Comparison of ENCODE assay signal across 27 cellular contexts in genomic region chr13:40927929-40928328, GRCh38.
"Had no signal": no experiment of that assay in that cellular context is flagged by ENCODE, and none has a peak within 500 bp of the region (broad histone marks: within the 10 kb centered on the region; RNA-seq: fewer than 3 reads in every experiment).

No MANE protein-coding gene starts in this region.

- H3K4me1 Mint-ChIP-seq: neural progenitor cell had no signal

- H3K36me3 Mint-ChIP-seq: type B pancreatic cell had no signal

- H3K9me3 ChIP-seq: esophagus squamous epithelium, left lung, lower lobe of right lung, psoas muscle, right atrium auricular region, uterus had no signal

- ATAC-seq: activated T-cell treated with anti-CD3 and anti-CD28 coated beads, Interleukin-2, amount 50 U/mL, for 4 hours; left lung; lower lobe of right lung; psoas muscle had no signal

- DNase-seq: activated CD4-positive, alpha-beta T cell treated with anti-CD3 and anti-CD28 coated beads for 4 hours; activated CD4-positive, alpha-beta T cell treated with anti-CD3 and anti-CD28 coated beads, Interleukin-2, amount 50 U/mL, for 4 hours; activated T-cell treated with anti-CD3 and anti-CD28 coated beads, Interleukin-2, amount 50 U/mL, for 4 hours; anterior cingulate cortex; dermis blood vessel endothelial cell; effector CD4-positive, alpha-beta T cell; esophagus squamous epithelium; foreskin melanocyte; left lung; lower lobe of right lung; mesendoderm; occipital lobe; psoas muscle; stimulated activated CD4-positive, alpha-beta T cell treated with anti-CD3 and anti-CD28 coated beads, Interleukin-2, amount 100 ng/mL, for 24 hours; T-cell; uterus had no signal

- H3K9me3 Mint-ChIP-seq: activated naive CD4-positive, alpha-beta T cell treated with anti-CD3 and anti-CD28 coated beads, Interleukin-2, amount 50 U/mL, for 24 hours; activated T-cell treated with anti-CD3 and anti-CD28 coated beads, Interleukin-2, amount 50 U/mL, for 4 hours; activated T-helper 2 cell treated with anti-CD3 and anti-CD28 coated beads, Interferon-gamma antibody, Interleukin-2, Interleukin-4, amounts not matched to agents 10 μg/mL and 5 μg/mL and 100 μg/mL, durations not matched to agents 14 hours and 24 hours and 36 hours; central memory CD8-positive, alpha-beta T cell; neural progenitor cell; stimulated activated naive CD8-positive, alpha-beta T cell treated with anti-CD3 and anti-CD28 coated beads, Interleukin-15, Interleukin-2, amounts not matched to agents 100 ng/mL and 50 ng/mL, for 24 hours; T-cell; T-helper 2 cell treated with Interferon-gamma antibody and Interleukin-4, amounts not matched to agents 5 μg/mL and 100 μg/mL, for 36 hours; type B pancreatic cell had no signal

- FAIRE-seq: bronchial epithelial cell, endometrium, islet of Langerhans had no signal

- H3K27me3 Mint-ChIP-seq: activated naive CD4-positive, alpha-beta T cell treated with anti-CD3 and anti-CD28 coated beads, Interleukin-2, amount 50 U/mL, for 24 hours; central memory CD8-positive, alpha-beta T cell; stimulated activated naive CD8-positive, alpha-beta T cell treated with anti-CD3 and anti-CD28 coated beads, Interleukin-15, Interleukin-2, amounts not matched to agents 100 ng/mL and 50 ng/mL, for 24 hours; T-cell; type B pancreatic cell had no signal

- H3K4me3 Mint-ChIP-seq: activated naive CD4-positive, alpha-beta T cell treated with anti-CD3 and anti-CD28 coated beads, Interleukin-2, amount 50 U/mL, for 24 hours; activated T-cell treated with anti-CD3 and anti-CD28 coated beads, Interleukin-2, amount 50 U/mL, for 4 hours; central memory CD8-positive, alpha-beta T cell; neural progenitor cell; stimulated activated naive CD8-positive, alpha-beta T cell treated with anti-CD3 and anti-CD28 coated beads, Interleukin-15, Interleukin-2, amounts not matched to agents 100 ng/mL and 50 ng/mL, for 24 hours; T-cell; T-helper 2 cell treated with Interferon-gamma antibody and Interleukin-4, amounts not matched to agents 5 μg/mL and 100 μg/mL, for 36 hours; type B pancreatic cell had no signal

- H3K27ac Mint-ChIP-seq: activated T-helper 2 cell treated with anti-CD3 and anti-CD28 coated beads, Interferon-gamma antibody, Interleukin-2, Interleukin-4, amounts not matched to agents 10 μg/mL and 5 μg/mL and 100 μg/mL, durations not matched to agents 14 hours and 24 hours and 36 hours; neural progenitor cell; stimulated activated naive CD8-positive, alpha-beta T cell treated with anti-CD3 and anti-CD28 coated beads, Interleukin-15, Interleukin-2, amounts not matched to agents 100 ng/mL and 50 ng/mL, for 24 hours; T-helper 2 cell treated with Interferon-gamma antibody and Interleukin-4, amounts not matched to agents 5 μg/mL and 100 μg/mL, for 36 hours; type B pancreatic cell had no signal
